ENCODE assay signal across 1 cellular context in the genomic region with DNA sequence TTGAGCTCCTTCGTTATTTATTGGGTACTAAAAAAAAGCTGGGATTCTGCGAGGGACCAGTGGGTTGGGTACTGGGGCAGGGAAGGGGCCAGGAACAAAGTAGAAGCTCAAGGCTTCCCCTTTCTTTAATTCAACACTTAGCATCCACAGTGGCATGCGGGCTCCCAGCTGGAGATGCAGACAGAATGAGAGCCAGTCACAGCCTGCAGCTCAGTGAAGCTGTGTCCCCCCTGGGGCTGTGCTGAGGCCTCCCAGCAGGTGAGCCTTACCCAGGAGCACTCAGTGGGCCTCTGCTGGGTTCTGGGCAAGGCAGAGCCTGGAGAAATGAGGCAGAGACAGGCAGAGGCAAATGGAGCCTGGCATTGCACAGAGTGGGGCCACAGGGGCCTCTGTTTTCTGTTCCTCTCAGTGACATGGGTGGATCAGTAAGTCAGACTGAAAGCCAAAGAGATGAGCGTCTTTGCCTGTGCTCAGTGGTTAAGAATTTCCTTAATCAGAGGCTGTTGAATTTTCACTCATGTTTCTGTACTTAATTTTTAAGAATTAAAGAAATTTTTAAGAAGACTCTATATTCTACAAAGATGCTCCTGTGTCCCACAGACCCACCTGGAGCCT.
A peak's percentile ranks its signal among the peaks of the same experiment; 100 is the strongest.
TF ChIP-seq lines count a peak whose summit lies in the region.

No MANE protein-coding gene starts in this region.

TF ChIP-seq in WTC11, 78 proteins besides CTCF, POLR2A, EP300 and RAD21 (continued from another document):
- 0 out of 2 replicates have a peak, but pooled peaks have one; percentile 20 for TF ChIP-seq TEAD1 (CRISPR knock-in tag; IDR thresholded peaks at IDR 0.05)
- TF ChIP-seq, protein P1, sequence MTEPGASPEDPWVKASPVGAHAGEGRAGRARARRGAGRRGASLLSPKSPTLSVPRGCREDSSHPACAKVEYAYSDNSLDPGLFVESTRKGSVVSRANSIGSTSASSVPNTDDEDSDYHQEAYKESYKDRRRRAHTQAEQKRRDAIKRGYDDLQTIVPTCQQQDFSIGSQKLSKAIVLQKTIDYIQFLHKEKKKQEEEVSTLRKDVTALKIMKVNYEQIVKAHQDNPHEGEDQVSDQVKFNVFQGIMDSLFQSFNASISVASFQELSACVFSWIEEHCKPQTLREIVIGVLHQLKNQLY (CRISPR knock-in tag; IDR thresholded peaks at IDR 0.05) = no peak
- TF ChIP-seq, protein P2, sequence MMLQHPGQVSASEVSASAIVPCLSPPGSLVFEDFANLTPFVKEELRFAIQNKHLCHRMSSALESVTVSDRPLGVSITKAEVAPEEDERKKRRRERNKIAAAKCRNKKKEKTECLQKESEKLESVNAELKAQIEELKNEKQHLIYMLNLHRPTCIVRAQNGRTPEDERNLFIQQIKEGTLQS (CRISPR knock-in tag; conservative IDR thresholded peaks at IDR 0.05) = no peak
